In the genomic region with DNA sequence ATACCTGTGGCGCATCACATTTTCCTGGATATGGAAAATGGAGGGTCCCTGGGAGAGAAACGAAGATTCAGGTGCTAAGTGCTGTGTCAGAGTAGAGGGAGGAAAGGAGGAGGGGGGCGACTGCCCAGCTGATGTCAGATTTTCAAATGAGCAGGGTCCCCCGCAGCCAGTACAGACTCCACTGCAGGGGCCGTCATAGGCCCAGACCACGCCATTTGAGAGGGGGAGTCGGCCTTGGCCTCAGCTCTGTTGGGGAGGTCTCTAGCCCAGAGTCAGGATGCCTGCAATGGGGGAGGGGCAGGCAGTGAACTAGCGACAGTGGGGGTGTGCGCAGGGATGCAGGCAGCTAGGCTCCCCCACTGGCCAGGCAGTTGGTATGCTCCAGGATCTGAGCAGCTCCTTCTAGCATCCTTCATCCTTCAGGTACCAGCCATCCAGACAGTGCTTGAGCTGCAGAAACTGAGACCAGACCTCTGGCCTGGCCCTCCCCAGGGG, we compare ENCODE assay signal across 8 cellular contexts. TPM values are rescaled to one million over a fixed set of nuclear protein-coding genes. Genes with fewer than 3 reads are reported as not detected.
A peak's percentile ranks its signal among the peaks of the same experiment; 100 is the strongest.
DNase-seq lines count a peak whose midpoint lies in the region; ATAC-seq and TF ChIP-seq lines count a peak whose summit lies in the region.

BSCL2 (minus strand) TSS at position 148 of the 495 bp plus-strand sequence. CDS start 229 bp downstream, outside the sequence.
GNG3 (plus strand) TSS at position 400 of the 495 bp plus-strand sequence. CDS start 620 bp downstream, outside the sequence.

- intact Hi-C loops in activated CD4-positive, alpha-beta T cell treated with anti-CD3 and anti-CD28 coated beads for 36 hours (cut with DNase I, micrococcal nuclease): loop anchor here (2.0 to 5.0 kb wide), 3 partner anchors 35 to 115 kb away; partner anchors contain the start of genes EML3 (in 1 of the 2), LBHD1 (in 1 of the 2), ROM1 (in 1 of the 2) and TUT1 (in 1 of the 2)
- intact Hi-C loops in posterior cingulate gyrus (cut with DNase I): loop anchor here (10.0 kb wide), 1 partner anchor 113 kb away; the partner anchor contains the start of gene TUT1

- DNase-seq in activated CD4-positive, alpha-beta T cell treated with anti-CD3 and anti-CD28 coated beads for 36 hours: peak; percentile 33
- DNase-seq in activated CD4-positive, alpha-beta T cell treated with anti-CD3 and anti-CD28 coated beads for 1 hour: no peak
- DNase-seq in WTC11 (ENCODE audit: low spot score) (peak; percentile 97), globus pallidus (ENCODE audit: low spot score) (peak; percentile 63), posterior cingulate gyrus (peak; percentile 62 to 99 (median 95)), NCI-H510A treated with DMSO at 0.1 percent for 48 hours (lab: John Stamatoyannopoulos, UW) (no peak), HCEC 1CT (no peak), NCI-H345 (lab: John Stamatoyannopoulos, UW) (no peak)

- POLR2A ChIA-PET in activated CD4-positive, alpha-beta T cell treated with anti-CD3 and anti-CD28 coated beads for 36 hours (lab: Charles Lee): interaction anchor here (0.6 to 3.2 kb wide), 8 partner anchors 27 to 149 kb away, joined by 4 to 16 read pairs (median 4); partner anchors contain the start of genes B3GAT3, C11orf98, CSKMT and LBHD1
- POLR2A ChIA-PET in WTC11 (lab: Charles Lee): interaction anchor here (0.6 to 6.0 kb wide), 20 partner anchors 19 to 161 kb away, joined by 3 to 35 read pairs (median 6); partner anchors contain the start of genes B3GAT3, C11orf98, CSKMT and EEF1G

- peak within 1 kb of the TSS; percentile 97 for H3K27ac Mint-ChIP-seq in activated CD4-positive, alpha-beta T cell treated with anti-CD3 and anti-CD28 coated beads for 36 hours
- peak within 1 kb of the TSS; percentile 98 for H3K27ac Mint-ChIP-seq in WTC11

- no peak for ATAC-seq in activated CD4-positive, alpha-beta T cell treated with anti-CD3 and anti-CD28 coated beads for 36 hours
- peak; percentile 71 for ATAC-seq in WTC11

- peak within 1 kb of the TSS; percentile 86 for H3K4me3 Mint-ChIP-seq in activated CD4-positive, alpha-beta T cell treated with anti-CD3 and anti-CD28 coated beads for 36 hours
- H3K4me3 Mint-ChIP-seq in WTC11: peak within 1 kb of the TSS; percentile 92

- H3K27me3 Mint-ChIP-seq in activated CD4-positive, alpha-beta T cell treated with anti-CD3 and anti-CD28 coated beads for 36 hours: no peaks in the 10 kb centered on the region
- H3K27me3 Mint-ChIP-seq in WTC11 (ENCODE audit: low read depth): no peaks in the 10 kb centered on the region; the same call in 1 of the 2 replicates

- CTCF ChIA-PET in activated CD4-positive, alpha-beta T cell treated with anti-CD3 and anti-CD28 coated beads for 36 hours (lab: Charles Lee): interaction anchor here (0.6 to 1.6 kb wide), 6 partner anchors 20 to 135 kb away, joined by 3 to 8 read pairs (median 3); partner anchors contain the start of genes C11orf98, CSKMT and HNRNPUL2
- CTCF ChIA-PET in WTC11 (lab: Charles Lee): interaction anchor here (1.0 to 4.0 kb wide), 19 partner anchors 9 to 199 kb away, joined by 3 to 24 read pairs (median 5); partner anchors contain the start of genes B3GAT3, C11orf98, CSKMT and GANAB

- H3K4me1 Mint-ChIP-seq in activated CD4-positive, alpha-beta T cell treated with anti-CD3 and anti-CD28 coated beads for 36 hours: peaks cover 48% of the 10 kb centered on the region
- H3K4me1 Mint-ChIP-seq in WTC11: peaks cover 38% of the 10 kb centered on the region

- H3K36me3 Mint-ChIP-seq in activated CD4-positive, alpha-beta T cell treated with anti-CD3 and anti-CD28 coated beads for 36 hours (ENCODE audit: low read depth): peaks cover 38% of the 10 kb centered on the region
- H3K36me3 Mint-ChIP-seq in WTC11: peaks cover 25% of the 10 kb centered on the region

- no peak for TF ChIP-seq CTCF in WTC11 (IDR thresholded peaks at IDR 0.05)

- no peaks in the 10 kb centered on the region for H3K9me3 Mint-ChIP-seq in activated CD4-positive, alpha-beta T cell treated with anti-CD3 and anti-CD28 coated beads for 36 hours (ENCODE audit: low read depth)
- no peaks in the 10 kb centered on the region for H3K9me3 Mint-ChIP-seq in WTC11

TF ChIP-seq in WTC11, 78 proteins besides CTCF, POLR2A, EP300 and RAD21 (continues in another document):
- TF ChIP-seq USF2 (CRISPR knock-in tag; IDR thresholded peaks at IDR 0.05): peak; percentile 44; the same call in 1 of the 2 replicates
- no peak for TF ChIP-seq PRRX2 (CRISPR knock-in tag; IDR thresholded peaks at IDR 0.05)
- no peak for TF ChIP-seq ESRRA (CRISPR knock-in tag; IDR thresholded peaks at IDR 0.05; ENCODE audit: borderline replicate concordance)
- no peak for TF ChIP-seq ZNF532 (CRISPR knock-in tag; IDR thresholded peaks at IDR 0.05; ENCODE audit: borderline replicate concordance)
- no peak for TF ChIP-seq MXD4 (CRISPR knock-in tag; IDR thresholded peaks at IDR 0.05; ENCODE audit: borderline replicate concordance)
- peak; percentile 45; the same call in 1 of the 2 replicates for TF ChIP-seq ZNF121 (CRISPR knock-in tag; IDR thresholded peaks at IDR 0.05)
- no peak for TF ChIP-seq TCF7 (CRISPR knock-in tag; IDR thresholded peaks at IDR 0.05; ENCODE audit: low read depth)
- TF ChIP-seq MAX (CRISPR knock-in tag; IDR thresholded peaks at IDR 0.05): peak; percentile 63; the same call in 1 of the 2 replicates
- TF ChIP-seq, protein P1, sequence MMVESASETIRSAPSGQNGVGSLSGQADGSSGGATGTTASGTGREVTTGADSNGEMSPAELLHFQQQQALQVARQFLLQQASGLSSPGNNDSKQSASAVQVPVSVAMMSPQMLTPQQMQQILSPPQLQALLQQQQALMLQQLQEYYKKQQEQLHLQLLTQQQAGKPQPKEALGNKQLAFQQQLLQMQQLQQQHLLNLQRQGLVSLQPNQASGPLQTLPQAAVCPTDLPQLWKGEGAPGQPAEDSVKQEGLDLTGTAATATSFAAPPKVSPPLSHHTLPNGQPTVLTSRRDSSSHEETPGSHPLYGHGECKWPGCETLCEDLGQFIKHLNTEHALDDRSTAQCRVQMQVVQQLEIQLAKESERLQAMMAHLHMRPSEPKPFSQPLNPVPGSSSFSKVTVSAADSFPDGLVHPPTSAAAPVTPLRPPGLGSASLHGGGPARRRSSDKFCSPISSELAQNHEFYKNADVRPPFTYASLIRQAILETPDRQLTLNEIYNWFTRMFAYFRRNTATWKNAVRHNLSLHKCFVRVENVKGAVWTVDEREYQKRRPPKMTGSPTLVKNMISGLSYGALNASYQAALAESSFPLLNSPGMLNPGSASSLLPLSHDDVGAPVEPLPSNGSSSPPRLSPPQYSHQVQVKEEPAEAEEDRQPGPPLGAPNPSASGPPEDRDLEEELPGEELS (CRISPR knock-in tag; IDR thresholded peaks at IDR 0.05): no peak

RNA-seq across cellular contexts. Expression of gene BSCL2, which starts in this region (rescaled TPM):
- 10 to 100 TPM; 16.7 to 28.0 TPM for total RNA-seq in activated CD4-positive, alpha-beta T cell treated with anti-CD3 and anti-CD28 coated beads for 36 hours
- total RNA-seq in WTC11 (2021): 92.0 to 97.2 TPM (median 92.0 TPM) in 3 replicates

RNA-seq across cellular contexts. Expression of gene GNG3, which starts in this region (rescaled TPM):
- total RNA-seq in activated CD4-positive, alpha-beta T cell treated with anti-CD3 and anti-CD28 coated beads for 36 hours: not detected
- 3.5 to 6.0 TPM (median 3.9 TPM) in 3 replicates for total RNA-seq in WTC11 (2021)

Comparison
In these comparisons a context has a peak if more than half of its experiments do, and no peak if none do; other contexts are left out.
1. DNase-seq: peak in activated CD4-positive, alpha-beta T cell treated with anti-CD3 and anti-CD28 coated beads for 36 hours (single experiment), WTC11 (single experiment), globus pallidus (single experiment) and posterior cingulate gyrus (10 of 10); none in activated CD4-positive, alpha-beta T cell treated with anti-CD3 and anti-CD28 coated beads for 1 hour (single experiment), NCI-H510A treated with DMSO at 0.1 percent for 48 hours (single experiment), HCEC 1CT (single experiment) and NCI-H345 (single experiment).